In the genomic region with DNA sequence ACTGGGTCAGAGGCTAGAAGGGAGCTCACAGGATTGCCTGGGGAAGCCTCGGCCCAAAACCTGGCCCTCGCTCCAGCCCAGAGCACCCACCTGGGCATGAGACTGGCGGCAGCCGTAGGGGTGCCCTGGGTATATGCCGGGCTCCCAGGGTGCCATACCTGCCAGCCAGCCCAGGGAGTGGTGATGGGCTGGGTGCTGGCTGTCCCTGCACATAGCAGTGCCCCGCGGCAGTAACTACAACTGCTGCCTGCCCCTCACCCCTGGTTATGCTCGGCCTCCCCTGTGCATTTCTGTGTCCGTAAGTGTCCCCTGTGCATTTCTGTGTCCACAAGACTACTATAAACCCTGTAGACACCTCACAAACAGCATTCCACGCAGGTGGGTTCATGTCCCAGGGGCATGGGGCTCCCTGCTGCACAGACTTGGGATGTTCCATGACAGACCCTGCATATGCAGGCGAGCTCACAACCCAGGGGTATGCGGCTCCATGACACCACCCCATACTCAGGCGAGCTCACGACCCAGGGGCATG, we compare ENCODE assay signal across 1 cellular context.
TF ChIP-seq lines count a peak whose summit lies in the region.

No MANE protein-coding gene starts in this region.

TF ChIP-seq in HepG2, 621 proteins besides CTCF, POLR2A, EP300 and RAD21:
- TF ChIP-seq ZBTB21 (CRISPR knock-in tag; IDR thresholded peaks at IDR 0.05) (no peak), SALL1 (CRISPR knock-in tag; IDR thresholded peaks at IDR 0.05) (no peak), ZNF451 (CRISPR knock-in tag; IDR thresholded peaks at IDR 0.05) (no peak), ZNF20 (CRISPR knock-in tag; IDR thresholded peaks at IDR 0.05) (no peak), ZNF552 (CRISPR knock-in tag; IDR thresholded peaks at IDR 0.05; ENCODE audit: borderline replicate concordance) (no peak), ZNF773 (CRISPR knock-in tag; IDR thresholded peaks at IDR 0.05; ENCODE audit: borderline replicate concordance) (no peak), KLF6 (CRISPR knock-in tag; IDR thresholded peaks at IDR 0.05) (no peak), CREB1 (IDR thresholded peaks at IDR 0.05) (no peak), CREB1 (CRISPR knock-in tag; IDR thresholded peaks at IDR 0.05) (no peak), NR2F1 (CRISPR knock-in tag; IDR thresholded peaks at IDR 0.05) (no peak), ATAD3A (CRISPR knock-in tag; IDR thresholded peaks at IDR 0.05) (no peak), ZNF326 (CRISPR knock-in tag; IDR thresholded peaks at IDR 0.05; ENCODE audit: borderline replicate concordance) (no peak), HNRNPK (IDR thresholded peaks at IDR 0.05; ENCODE audit: low read depth, low read length, poor library complexity, severe bottlenecking) (no peak), RXRB (CRISPR knock-in tag; IDR thresholded peaks at IDR 0.05; ENCODE audit: borderline replicate concordance) (no peak), ZNF205 (CRISPR knock-in tag; IDR thresholded peaks at IDR 0.05) (no peak)
- TF ChIP-seq, protein P1, sequence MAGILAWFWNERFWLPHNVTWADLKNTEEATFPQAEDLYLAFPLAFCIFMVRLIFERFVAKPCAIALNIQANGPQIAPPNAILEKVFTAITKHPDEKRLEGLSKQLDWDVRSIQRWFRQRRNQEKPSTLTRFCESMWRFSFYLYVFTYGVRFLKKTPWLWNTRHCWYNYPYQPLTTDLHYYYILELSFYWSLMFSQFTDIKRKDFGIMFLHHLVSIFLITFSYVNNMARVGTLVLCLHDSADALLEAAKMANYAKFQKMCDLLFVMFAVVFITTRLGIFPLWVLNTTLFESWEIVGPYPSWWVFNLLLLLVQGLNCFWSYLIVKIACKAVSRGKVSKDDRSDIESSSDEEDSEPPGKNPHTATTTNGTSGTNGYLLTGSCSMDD (CRISPR knock-in tag; IDR thresholded peaks at IDR 0.05), result no peak
- TF ChIP-seq, protein P2, sequence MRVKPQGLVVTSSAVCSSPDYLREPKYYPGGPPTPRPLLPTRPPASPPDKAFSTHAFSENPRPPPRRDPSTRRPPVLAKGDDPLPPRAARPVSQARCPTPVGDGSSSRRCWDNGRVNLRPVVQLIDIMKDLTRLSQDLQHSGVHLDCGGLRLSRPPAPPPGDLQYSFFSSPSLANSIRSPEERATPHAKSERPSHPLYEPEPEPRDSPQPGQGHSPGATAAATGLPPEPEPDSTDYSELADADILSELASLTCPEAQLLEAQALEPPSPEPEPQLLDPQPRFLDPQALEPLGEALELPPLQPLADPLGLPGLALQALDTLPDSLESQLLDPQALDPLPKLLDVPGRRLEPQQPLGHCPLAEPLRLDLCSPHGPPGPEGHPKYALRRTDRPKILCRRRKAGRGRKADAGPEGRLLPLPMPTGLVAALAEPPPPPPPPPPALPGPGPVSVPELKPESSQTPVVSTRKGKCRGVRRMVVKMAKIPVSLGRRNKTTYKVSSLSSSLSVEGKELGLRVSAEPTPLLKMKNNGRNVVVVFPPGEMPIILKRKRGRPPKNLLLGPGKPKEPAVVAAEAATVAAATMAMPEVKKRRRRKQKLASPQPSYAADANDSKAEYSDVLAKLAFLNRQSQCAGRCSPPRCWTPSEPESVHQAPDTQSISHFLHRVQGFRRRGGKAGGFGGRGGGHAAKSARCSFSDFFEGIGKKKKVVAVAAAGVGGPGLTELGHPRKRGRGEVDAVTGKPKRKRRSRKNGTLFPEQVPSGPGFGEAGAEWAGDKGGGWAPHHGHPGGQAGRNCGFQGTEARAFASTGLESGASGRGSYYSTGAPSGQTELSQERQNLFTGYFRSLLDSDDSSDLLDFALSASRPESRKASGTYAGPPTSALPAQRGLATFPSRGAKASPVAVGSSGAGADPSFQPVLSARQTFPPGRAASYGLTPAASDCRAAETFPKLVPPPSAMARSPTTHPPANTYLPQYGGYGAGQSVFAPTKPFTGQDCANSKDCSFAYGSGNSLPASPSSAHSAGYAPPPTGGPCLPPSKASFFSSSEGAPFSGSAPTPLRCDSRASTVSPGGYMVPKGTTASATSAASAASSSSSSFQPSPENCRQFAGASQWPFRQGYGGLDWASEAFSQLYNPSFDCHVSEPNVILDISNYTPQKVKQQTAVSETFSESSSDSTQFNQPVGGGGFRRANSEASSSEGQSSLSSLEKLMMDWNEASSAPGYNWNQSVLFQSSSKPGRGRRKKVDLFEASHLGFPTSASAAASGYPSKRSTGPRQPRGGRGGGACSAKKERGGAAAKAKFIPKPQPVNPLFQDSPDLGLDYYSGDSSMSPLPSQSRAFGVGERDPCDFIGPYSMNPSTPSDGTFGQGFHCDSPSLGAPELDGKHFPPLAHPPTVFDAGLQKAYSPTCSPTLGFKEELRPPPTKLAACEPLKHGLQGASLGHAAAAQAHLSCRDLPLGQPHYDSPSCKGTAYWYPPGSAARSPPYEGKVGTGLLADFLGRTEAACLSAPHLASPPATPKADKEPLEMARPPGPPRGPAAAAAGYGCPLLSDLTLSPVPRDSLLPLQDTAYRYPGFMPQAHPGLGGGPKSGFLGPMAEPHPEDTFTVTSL (CRISPR knock-in tag; IDR thresholded peaks at IDR 0.05; ENCODE audit: borderline replicate concordance), result no peak
- TF ChIP-seq, protein P3, sequence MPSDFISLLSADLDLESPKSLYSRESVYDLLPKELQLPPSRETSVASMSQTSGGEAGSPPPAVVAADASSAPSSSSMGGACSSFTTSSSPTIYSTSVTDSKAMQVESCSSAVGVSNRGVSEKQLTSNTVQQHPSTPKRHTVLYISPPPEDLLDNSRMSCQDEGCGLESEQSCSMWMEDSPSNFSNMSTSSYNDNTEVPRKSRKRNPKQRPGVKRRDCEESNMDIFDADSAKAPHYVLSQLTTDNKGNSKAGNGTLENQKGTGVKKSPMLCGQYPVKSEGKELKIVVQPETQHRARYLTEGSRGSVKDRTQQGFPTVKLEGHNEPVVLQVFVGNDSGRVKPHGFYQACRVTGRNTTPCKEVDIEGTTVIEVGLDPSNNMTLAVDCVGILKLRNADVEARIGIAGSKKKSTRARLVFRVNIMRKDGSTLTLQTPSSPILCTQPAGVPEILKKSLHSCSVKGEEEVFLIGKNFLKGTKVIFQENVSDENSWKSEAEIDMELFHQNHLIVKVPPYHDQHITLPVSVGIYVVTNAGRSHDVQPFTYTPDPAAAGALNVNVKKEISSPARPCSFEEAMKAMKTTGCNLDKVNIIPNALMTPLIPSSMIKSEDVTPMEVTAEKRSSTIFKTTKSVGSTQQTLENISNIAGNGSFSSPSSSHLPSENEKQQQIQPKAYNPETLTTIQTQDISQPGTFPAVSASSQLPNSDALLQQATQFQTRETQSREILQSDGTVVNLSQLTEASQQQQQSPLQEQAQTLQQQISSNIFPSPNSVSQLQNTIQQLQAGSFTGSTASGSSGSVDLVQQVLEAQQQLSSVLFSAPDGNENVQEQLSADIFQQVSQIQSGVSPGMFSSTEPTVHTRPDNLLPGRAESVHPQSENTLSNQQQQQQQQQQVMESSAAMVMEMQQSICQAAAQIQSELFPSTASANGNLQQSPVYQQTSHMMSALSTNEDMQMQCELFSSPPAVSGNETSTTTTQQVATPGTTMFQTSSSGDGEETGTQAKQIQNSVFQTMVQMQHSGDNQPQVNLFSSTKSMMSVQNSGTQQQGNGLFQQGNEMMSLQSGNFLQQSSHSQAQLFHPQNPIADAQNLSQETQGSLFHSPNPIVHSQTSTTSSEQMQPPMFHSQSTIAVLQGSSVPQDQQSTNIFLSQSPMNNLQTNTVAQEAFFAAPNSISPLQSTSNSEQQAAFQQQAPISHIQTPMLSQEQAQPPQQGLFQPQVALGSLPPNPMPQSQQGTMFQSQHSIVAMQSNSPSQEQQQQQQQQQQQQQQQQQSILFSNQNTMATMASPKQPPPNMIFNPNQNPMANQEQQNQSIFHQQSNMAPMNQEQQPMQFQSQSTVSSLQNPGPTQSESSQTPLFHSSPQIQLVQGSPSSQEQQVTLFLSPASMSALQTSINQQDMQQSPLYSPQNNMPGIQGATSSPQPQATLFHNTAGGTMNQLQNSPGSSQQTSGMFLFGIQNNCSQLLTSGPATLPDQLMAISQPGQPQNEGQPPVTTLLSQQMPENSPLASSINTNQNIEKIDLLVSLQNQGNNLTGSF (CRISPR knock-in tag; IDR thresholded peaks at IDR 0.05), result no peak
- TF ChIP-seq, protein P4, sequence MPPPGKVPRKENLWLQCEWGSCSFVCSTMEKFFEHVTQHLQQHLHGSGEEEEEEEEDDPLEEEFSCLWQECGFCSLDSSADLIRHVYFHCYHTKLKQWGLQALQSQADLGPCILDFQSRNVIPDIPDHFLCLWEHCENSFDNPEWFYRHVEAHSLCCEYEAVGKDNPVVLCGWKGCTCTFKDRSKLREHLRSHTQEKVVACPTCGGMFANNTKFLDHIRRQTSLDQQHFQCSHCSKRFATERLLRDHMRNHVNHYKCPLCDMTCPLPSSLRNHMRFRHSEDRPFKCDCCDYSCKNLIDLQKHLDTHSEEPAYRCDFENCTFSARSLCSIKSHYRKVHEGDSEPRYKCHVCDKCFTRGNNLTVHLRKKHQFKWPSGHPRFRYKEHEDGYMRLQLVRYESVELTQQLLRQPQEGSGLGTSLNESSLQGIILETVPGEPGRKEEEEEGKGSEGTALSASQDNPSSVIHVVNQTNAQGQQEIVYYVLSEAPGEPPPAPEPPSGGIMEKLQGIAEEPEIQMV (CRISPR knock-in tag; IDR thresholded peaks at IDR 0.05; ENCODE audit: low read depth), result no peak
- TF ChIP-seq, protein P5, sequence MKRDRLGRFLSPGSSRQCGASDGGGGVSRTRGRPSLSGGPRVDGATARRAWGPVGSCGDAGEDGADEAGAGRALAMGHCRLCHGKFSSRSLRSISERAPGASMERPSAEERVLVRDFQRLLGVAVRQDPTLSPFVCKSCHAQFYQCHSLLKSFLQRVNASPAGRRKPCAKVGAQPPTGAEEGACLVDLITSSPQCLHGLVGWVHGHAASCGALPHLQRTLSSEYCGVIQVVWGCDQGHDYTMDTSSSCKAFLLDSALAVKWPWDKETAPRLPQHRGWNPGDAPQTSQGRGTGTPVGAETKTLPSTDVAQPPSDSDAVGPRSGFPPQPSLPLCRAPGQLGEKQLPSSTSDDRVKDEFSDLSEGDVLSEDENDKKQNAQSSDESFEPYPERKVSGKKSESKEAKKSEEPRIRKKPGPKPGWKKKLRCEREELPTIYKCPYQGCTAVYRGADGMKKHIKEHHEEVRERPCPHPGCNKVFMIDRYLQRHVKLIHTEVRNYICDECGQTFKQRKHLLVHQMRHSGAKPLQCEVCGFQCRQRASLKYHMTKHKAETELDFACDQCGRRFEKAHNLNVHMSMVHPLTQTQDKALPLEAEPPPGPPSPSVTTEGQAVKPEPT (CRISPR knock-in tag; IDR thresholded peaks at IDR 0.05; ENCODE audit: low read depth), result no peak
